In the genomic region with DNA sequence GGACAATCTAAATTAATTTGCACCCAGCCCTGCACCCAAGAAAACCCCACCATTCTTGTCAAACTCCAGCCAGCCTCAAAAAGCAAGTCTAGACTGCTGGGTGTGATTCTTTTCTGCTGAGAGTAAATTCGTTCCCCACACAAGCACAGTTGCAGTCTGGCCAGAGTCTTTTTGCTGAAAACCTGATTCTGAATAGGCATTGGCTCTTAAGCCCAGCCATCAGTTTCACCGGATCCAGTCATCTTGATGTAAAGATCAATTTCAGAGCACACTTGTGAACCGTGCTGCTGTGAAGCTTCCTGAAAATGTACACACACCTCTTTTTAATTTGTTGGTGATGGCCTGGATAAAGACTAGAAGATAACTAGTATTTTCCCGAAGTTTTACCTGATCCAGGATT, we compare ENCODE assay signal across 16 cellular contexts.
DNase-seq lines count a peak whose midpoint lies in the region; ATAC-seq and TF ChIP-seq lines count a peak whose summit lies in the region.
"Had no signal": no experiment of that assay in that cellular context is flagged by ENCODE, and none has a peak within 500 bp of the region (broad histone marks: within the 10 kb centered on the region; RNA-seq: fewer than 3 reads in every experiment).

No MANE protein-coding gene starts in this region.

- H3K4me2 ChIP-seq in BLaER1 treated with 17β-estradiol and CSF1 and Interleukin-3, amounts not matched to agents 10 nM and 100 nM, result peak overlapping the region; percentile 53 to 79 (median 64)
- peak overlapping the region; percentile 20; the same call in 1 of the 2 replicates for H3K4me2 ChIP-seq in OCI-LY3 (ENCODE audit: low read length)

- no peak overlapping the region for H2AFZ ChIP-seq in OCI-LY3 (ENCODE audit: low read depth, low read length)

- DNase-seq in natural killer cell (no peak), glomerular visceral epithelial cell (ENCODE audit: extremely low spot score) (no peak), MG63 (no peak)
- DNase-seq: Calu3; CD4-positive, alpha-beta T cell; HCEC 1CT; NCI-H1105 treated with DMSO at 0.1 percent for 48 hours; NCI-H1694 treated with DMSO at 0.1 percent for 48 hours; NCI-H345; NCI-H526 treated with DMSO at 0.1 percent for 48 hours; SHP77 treated with DMSO at 0.1 percent for 48 hours had no signal

- no peaks in the 10 kb centered on the region for H3K36me3 ChIP-seq in BLaER1 treated with 17β-estradiol and CSF1 and Interleukin-3, amounts not matched to agents 10 nM and 100 nM
- H3K36me3 ChIP-seq in OCI-LY3 (replicated peaks; ENCODE audit: low read depth, low read length) (no peaks in the 10 kb centered on the region), MG63 (no peaks in the 10 kb centered on the region)

- H3K4me1 Mint-ChIP-seq in natural killer cell, result peaks cover 78 to 85% of the 10 kb centered on the region in 2 donors

- no peak overlapping the region for H3K4me3 ChIP-seq in BLaER1 treated with 17β-estradiol and CSF1 and Interleukin-3, amounts not matched to agents 10 nM and 100 nM
- H3K4me3 ChIP-seq in OCI-LY3 (ENCODE audit: low read length) (no peak overlapping the region), MG63 (no peak overlapping the region)
- H3K4me3 ChIP-seq: K562 had no signal

- H3K27me3 ChIP-seq in BLaER1 treated with 17β-estradiol and CSF1 and Interleukin-3, amounts not matched to agents 10 nM and 100 nM, result no peaks in the 10 kb centered on the region
- H3K27me3 ChIP-seq in OCI-LY3 (ENCODE audit: low read depth, low read length) (0 out of 2 replicates have a peak, but pooled peaks cover 9% of the 10 kb centered on the region), MG63 (no peaks in the 10 kb centered on the region)

- peak overlapping the region; percentile 87 to 98 for H3K27ac Mint-ChIP-seq in natural killer cell
- H3K27ac Mint-ChIP-seq: CD4-positive, alpha-beta T cell had no signal

- H3K4me1 ChIP-seq in BLaER1 treated with 17β-estradiol and CSF1 and Interleukin-3, amounts not matched to agents 10 nM and 100 nM, result peaks cover 20 to 61% (median 47%) of the 10 kb centered on the region in 10 experiments
- H3K4me1 ChIP-seq in OCI-LY3 (ENCODE audit: low read length), result peaks cover 11% of the 10 kb centered on the region

- no peaks in the 10 kb centered on the region for H3K79me2 ChIP-seq in OCI-LY3 (ENCODE audit: low read length)

- peak overlapping the region; percentile 85 for H3K4me3 Mint-ChIP-seq in natural killer cell
- H3K4me3 Mint-ChIP-seq: CD4-positive, alpha-beta T cell had no signal

- H3K9me3 ChIP-seq in BLaER1 treated with 17β-estradiol and CSF1 and Interleukin-3, amounts not matched to agents 10 nM and 100 nM (replicated peaks in 1 of 11), result peaks cover 14 to 43% (median 35%) of the 10 kb centered on the region in 11 experiments; a peak in 20 of 22 replicates
- H3K9me3 ChIP-seq in OCI-LY3 (ENCODE audit: insufficient read depth, low read length) (peaks cover 7% of the 10 kb centered on the region), MG63 (no peaks in the 10 kb centered on the region)

- no peaks in the 10 kb centered on the region for H3K36me3 Mint-ChIP-seq in natural killer cell

- intact Hi-C loops in natural killer cell (cut with micrococcal nuclease), result loop anchor here (1.0 to 10.0 kb wide), 4 partner anchors 9 to 807 kb away; no protein-coding TSS in a partner anchor

- no peak for TF ChIP-seq CTCF in OCI-LY3 (IDR thresholded peaks at IDR 0.05; ENCODE audit: low read depth, low read length)
- no peak for TF ChIP-seq CTCF in natural killer cell (IDR thresholded peaks at IDR 0.05)

- peak overlapping the region; percentile 16 to 93 (median 78); a peak in 20 of 22 replicates for H3K27ac ChIP-seq in BLaER1 treated with 17β-estradiol and CSF1 and Interleukin-3, amounts not matched to agents 10 nM and 100 nM
- no peak overlapping the region for H3K27ac ChIP-seq in OCI-LY3 (ENCODE audit: low read length)

- H3K27me3 Mint-ChIP-seq in natural killer cell (ENCODE audit: low read depth in 2 of 2), result peaks cover 0 to 1% of the 10 kb centered on the region in 2 donors

- no peaks in the 10 kb centered on the region for H3K9me3 Mint-ChIP-seq in natural killer cell
- H3K9me3 Mint-ChIP-seq: CD4-positive, alpha-beta T cell had no signal

- peak; percentile 15 for ATAC-seq in HG03159 (IDR thresholded peaks at IDR 0.05; ENCODE audit: unreplicated experiment)
- ATAC-seq in natural killer cell, result peak; percentile 35 to 43 (median 43)
- ATAC-seq in GM19467 (IDR thresholded peaks at IDR 0.05; ENCODE audit: unreplicated experiment), result no peak
- ATAC-seq: K562 had no signal

- no peaks in the 10 kb centered on the region for H4K20me1 ChIP-seq in BLaER1 treated with 17β-estradiol and CSF1 and Interleukin-3, amounts not matched to agents 10 nM and 100 nM
- no peaks in the 10 kb centered on the region for H4K20me1 ChIP-seq in OCI-LY3 (ENCODE audit: insufficient read depth, low read length)

- H3K9ac ChIP-seq in BLaER1 treated with 17β-estradiol and CSF1 and Interleukin-3, amounts not matched to agents 10 nM and 100 nM, result peak overlapping the region in 8 of 11 experiments; percentile 5 to 75 (median 60); a peak in 15 of 22 replicates
- H3K9ac ChIP-seq in OCI-LY3 (ENCODE audit: low read length), result no peak overlapping the region
